9 cellular contexts compared by ENCODE assay signal in the genomic region with DNA sequence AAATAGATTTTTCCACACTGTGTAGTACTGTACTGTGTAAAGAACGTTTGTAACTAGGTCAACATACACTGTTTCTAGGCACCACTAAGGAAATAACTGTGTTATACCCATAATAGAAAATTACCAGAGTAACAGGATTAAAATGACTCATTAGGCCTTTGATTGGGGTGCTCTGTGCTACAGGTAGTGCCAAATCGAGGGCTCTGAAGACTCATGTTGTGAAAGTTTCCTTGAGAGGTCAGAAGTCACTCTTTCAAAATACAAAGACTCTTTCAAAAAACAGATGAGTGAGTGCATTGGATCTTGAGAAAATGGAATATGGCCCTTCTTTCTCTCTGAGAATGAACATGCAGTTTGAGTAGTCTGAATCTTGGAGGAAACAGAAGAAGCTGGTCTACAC.
DNase-seq lines count a peak whose midpoint lies in the region; ATAC-seq, FAIRE-seq and TF ChIP-seq lines count a peak whose summit lies in the region.
"Had no signal": no experiment of that assay in that cellular context is flagged by ENCODE, and none has a peak within 500 bp of the region (broad histone marks: within the 10 kb centered on the region; RNA-seq: fewer than 3 reads in every experiment).

No MANE protein-coding gene starts in this region.

- intact Hi-C loops in endothelial cell of umbilical vein (cut with micrococcal nuclease), result no loop called here

- ATAC-seq in GM18508 (IDR thresholded peaks at IDR 0.05; ENCODE audit: insufficient read depth, unreplicated experiment) (peak; percentile 42), HG03354 (IDR thresholded peaks at IDR 0.05; ENCODE audit: poor library complexity, severe bottlenecking, unreplicated experiment) (peak; percentile 76)

- no peak overlapping the region for H3K56ac ChIP-seq in mesendoderm (ENCODE audit: low read length)

- in situ Hi-C loops in HAP-1 (cut with MboI; ENCODE audit: low sequenced_read_pairs), result no loop called here

- dilution Hi-C loops in endothelial cell of umbilical vein (cut with MboI; ENCODE audit: extremely low pct_ligation_motif_present, low sequenced_read_pairs), result no loop called here

- no peaks in the 10 kb centered on the region for H3K36me3 ChIP-seq in endothelial cell of umbilical vein (ENCODE audit: control insufficient read depth in 2 of 2, extremely low read depth in 1 of 2, insufficient read depth in 2 of 2, low read length in 2 of 2)
- H3K36me3 ChIP-seq in WERI-Rb-1, result no peaks in the 10 kb centered on the region
- no peaks in the 10 kb centered on the region for H3K36me3 ChIP-seq in mesendoderm (ENCODE audit: control insufficient read depth, insufficient read depth, low read length)
- no peaks in the 10 kb centered on the region for H3K36me3 ChIP-seq in HAP-1 (replicated peaks)

- no peak for TF ChIP-seq POLR2A in endothelial cell of umbilical vein (IDR thresholded peaks at IDR 0.05; ENCODE audit: low read depth, low read length)

- no peaks in the 10 kb centered on the region for H3K9me1 ChIP-seq in endothelial cell of umbilical vein (replicated peaks; ENCODE audit: control insufficient read depth, extremely low read depth, insufficient read depth, low read length)

- H3K4me2 ChIP-seq in endothelial cell of umbilical vein (ENCODE audit: insufficient read depth, low read length), result no peak overlapping the region
- H3K4me2 ChIP-seq in mesendoderm (ENCODE audit: low read length), result no peak overlapping the region

- POLR2A ChIA-PET in endothelial cell of umbilical vein (lab: Charles Lee), result no interaction called here

- H3K79me2 ChIP-seq in endothelial cell of umbilical vein (ENCODE audit: control insufficient read depth, insufficient read depth, low read length) (no peaks in the 10 kb centered on the region), mesendoderm (ENCODE audit: control insufficient read depth, insufficient read depth, low read length) (no peaks in the 10 kb centered on the region)

- H3K9me3 ChIP-seq in endothelial cell of umbilical vein (replicated peaks; ENCODE audit: control insufficient read depth, insufficient read depth, low read length), result no peaks in the 10 kb centered on the region
- H3K9me3 ChIP-seq in WERI-Rb-1 (ENCODE audit: severe bottlenecking), result no peaks in the 10 kb centered on the region
- no peaks in the 10 kb centered on the region for H3K9me3 ChIP-seq in HAP-1

- no peak overlapping the region for H3K4ac ChIP-seq in mesendoderm (ENCODE audit: low read depth, low read length)

- no peak overlapping the region for H4K5ac ChIP-seq in mesendoderm (ENCODE audit: low read length)

- no peak overlapping the region for H3K23ac ChIP-seq in mesendoderm (ENCODE audit: low read length)

- WGBS in mesendoderm (ENCODE audit: extremely low coverage, insufficient coverage, low lambda C conversion rate), result no CpG with 5 or more reads among the region's 2 CpGs

- H3K79me1 ChIP-seq in mesendoderm (ENCODE audit: low read length), result no peaks in the 10 kb centered on the region

- H4K20me1 ChIP-seq in endothelial cell of umbilical vein (replicated peaks; ENCODE audit: control insufficient read depth, extremely low read depth, insufficient read depth, low read length), result no peaks in the 10 kb centered on the region

- no TSS peak for BruUV-seq in endothelial cell of umbilical vein (replicated peaks; lab: Mats Ljungman, UMichigan)

- TF ChIP-seq CTCF in GM20000 (IDR thresholded peaks at IDR 0.05; ENCODE audit: extremely low read depth, missing control alignments), result no peak
- TF ChIP-seq CTCF in endothelial cell of umbilical vein (IDR thresholded peaks at IDR 0.05; ENCODE audit: extremely low read depth in 1 of 2, insufficient read depth in 1 of 2, low read depth in 1 of 2, low read length in 2 of 2), result no peak
- TF ChIP-seq CTCF in WERI-Rb-1 (IDR thresholded peaks at IDR 0.05; ENCODE audit: low read depth, low read length), result no peak

- CTCF ChIA-PET in endothelial cell of umbilical vein (lab: Charles Lee), result no interaction called here

- no peak overlapping the region for H3K9ac ChIP-seq in endothelial cell of umbilical vein (replicated peaks; ENCODE audit: extremely low read depth, insufficient read depth, low read length)
- H3K9ac ChIP-seq in mesendoderm (ENCODE audit: low read length), result no peak overlapping the region

- H2BK120ac ChIP-seq in mesendoderm (ENCODE audit: low read depth, low read length), result no peak overlapping the region

- DNase-seq in GM20000 (ENCODE audit: low spot score) (peak; percentile 18), endothelial cell of umbilical vein (ENCODE audit: low read depth, low spot score) (peak; percentile 26), WERI-Rb-1 (no peak), mesendoderm (no peak), SKM-1 (lab: John Stamatoyannopoulos, UW; ENCODE audit: unreplicated experiment) (no peak), HAP-1 (ENCODE audit: low spot score in 2 of 2) (no peak)

- H3K4me1 ChIP-seq in endothelial cell of umbilical vein (ENCODE audit: control insufficient read depth, extremely low read depth, insufficient read depth, low read length), result peaks cover 2% of the 10 kb centered on the region
- H3K4me1 ChIP-seq in mesendoderm (ENCODE audit: control insufficient read depth, low read depth, low read length), result no peaks in the 10 kb centered on the region
- H3K4me1 ChIP-seq in HAP-1, result no peaks in the 10 kb centered on the region

- H3K18ac ChIP-seq in mesendoderm (ENCODE audit: low read length), result no peak overlapping the region

- no peak overlapping the region for H2AK5ac ChIP-seq in mesendoderm (ENCODE audit: low read length)

- H2BK15ac ChIP-seq in mesendoderm (replicated peaks; ENCODE audit: low read depth), result no peak overlapping the region

- no peak overlapping the region for H2BK5ac ChIP-seq in mesendoderm (ENCODE audit: low read length)

- H3K27me3 ChIP-seq in endothelial cell of umbilical vein (ENCODE audit: control insufficient read depth in 2 of 2, insufficient read depth in 2 of 2, low read length in 2 of 2), result peaks cover 0 to 2% of the 10 kb centered on the region in 2 experiments
- H3K27me3 ChIP-seq in WERI-Rb-1 (ENCODE audit: insufficient read depth, low read depth, severe bottlenecking), result no peaks in the 10 kb centered on the region
- no peaks in the 10 kb centered on the region for H3K27me3 ChIP-seq in mesendoderm (ENCODE audit: insufficient read depth, low read length, poor library complexity)
- H3K27me3 ChIP-seq in HAP-1 (ENCODE audit: low read depth), result no peaks in the 10 kb centered on the region

- H3K4me3 ChIP-seq in endothelial cell of umbilical vein (replicated peaks in 1 of 3; ENCODE audit: insufficient read depth in 1 of 3, low read depth in 1 of 3, low read length in 3 of 3) (no peak overlapping the region), WERI-Rb-1 (ENCODE audit: low read depth, low read length) (no peak overlapping the region), mesendoderm (ENCODE audit: low read length) (no peak overlapping the region), HAP-1 (no peak overlapping the region)

- no peak overlapping the region for H2AFZ ChIP-seq in endothelial cell of umbilical vein (ENCODE audit: low read depth, low read length)

- H3K27ac ChIP-seq in endothelial cell of umbilical vein (ENCODE audit: insufficient read depth, low read depth, low read length) (no peak overlapping the region), WERI-Rb-1 (no peak overlapping the region), mesendoderm (ENCODE audit: low read depth, low read length) (no peak overlapping the region)

- FAIRE-seq in endothelial cell of umbilical vein (lab: Jason Lieb, UNC), result no peak
- FAIRE-seq: urothelium cell line had no signal

- no peak overlapping the region for H4K8ac ChIP-seq in mesendoderm (ENCODE audit: low read depth, low read length)

TF ChIP-seq in endothelial cell of umbilical vein, 7 proteins besides CTCF, POLR2A, EP300 and RAD21:
- TF ChIP-seq FOS (IDR thresholded peaks at IDR 0.05; ENCODE audit: borderline replicate concordance, insufficient read depth, low read length) (no peak), MYC (IDR thresholded peaks at IDR 0.05; ENCODE audit: low read depth, low read length) (no peak), JUN (IDR thresholded peaks at IDR 0.05; ENCODE audit: borderline replicate concordance, insufficient read depth, insufficient read length, low read depth) (no peak), EZH2 (IDR thresholded peaks at IDR 0.05; ENCODE audit: borderline replicate concordance, low read depth, low read length, severe bottlenecking) (no peak), GATA2 (IDR thresholded peaks at IDR 0.05; ENCODE audit: insufficient read depth, insufficient read length, low read depth, low read length) (no peak), POLR2AphosphoS5 (IDR thresholded peaks at IDR 0.05; ENCODE audit: insufficient read depth, low read depth, low read length) (no peak)
- TF ChIP-seq, protein P1, sequence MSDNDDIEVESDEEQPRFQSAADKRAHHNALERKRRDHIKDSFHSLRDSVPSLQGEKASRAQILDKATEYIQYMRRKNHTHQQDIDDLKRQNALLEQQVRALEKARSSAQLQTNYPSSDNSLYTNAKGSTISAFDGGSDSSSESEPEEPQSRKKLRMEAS (IDR thresholded peaks at IDR 0.05; ENCODE audit: insufficient read depth, insufficient read length), result no peak

Comparison
In these comparisons a context has a peak if more than half of its experiments do, and no peak if none do; other contexts are left out.
1. DNase-seq: peak in GM20000 (single experiment) and endothelial cell of umbilical vein (single experiment); none in WERI-Rb-1 (single experiment), mesendoderm (single experiment), SKM-1 (single experiment) and HAP-1 (0 of 2).